Comparison of ENCODE assay signal across 19 cellular contexts in genomic region chr12:31331242-31331641, GRCh38. TPM values are rescaled to one million over a fixed set of nuclear protein-coding genes. Genes with fewer than 3 reads are reported as not detected.
DNase-seq lines count a peak whose midpoint lies in the region; ATAC-seq and TF ChIP-seq lines count a peak whose summit lies in the region.
"Had no signal": no experiment of that assay in that cellular context is flagged by ENCODE, and none has a peak within 500 bp of the region (broad histone marks: within the 10 kb centered on the region; RNA-seq: fewer than 3 reads in every experiment).

No MANE protein-coding gene starts in this region.

- H4K20me1 ChIP-seq in DOHH2 (ENCODE audit: control insufficient read depth, insufficient read depth, low read depth, low read length) (peaks cover 3% of the 10 kb centered on the region; the same call in 1 of the 2 replicates), OCI-LY3 (ENCODE audit: insufficient read depth, low read length) (no peaks in the 10 kb centered on the region)

- DNase-seq in naive B cell (no peak), tibial nerve (ENCODE audit: low spot score in 2 of 2) (no peak)
- DNase-seq in activated CD8-positive, alpha-beta memory T cell treated with anti-CD3 and anti-CD28 coated beads, Interleukin-2, amount 50 U/mL, for 4 hours, result no peak
- DNase-seq in activated CD4-positive, CD25-positive, alpha-beta regulatory T cell treated with anti-CD3 and anti-CD28 coated beads, Interleukin-2, amount 50 U/mL, for 72 hours, result no peak
- DNase-seq: C1 segment of cervical spinal cord, DMS 273 treated with DMSO at 0.1 percent for 48 hours, GDM1, HFFc6, KBM-7, NCI-H1694 treated with DMSO at 0.1 percent for 48 hours, NCI-H748 treated with DMSO at 0.1 percent for 48 hours, RPMI8226, SIG-M5 had no signal

- peaks cover 0 to 4% (median 0%) of the 10 kb centered on the region in 7 donors for H3K9me3 Mint-ChIP-seq in naive B cell
- H3K9me3 Mint-ChIP-seq: HFFc6; T-helper 1 cell treated with Interleukin-12 subunit alpha and Interleukin-12 subunit beta and Interleukin-4 antibody, amounts not matched to agents 30 μg/mL and 1 μg/mL, for 36 hours had no signal

- H2AFZ ChIP-seq in OCI-LY3 (ENCODE audit: low read depth, low read length), result no peak overlapping the region

- no peak for TF ChIP-seq POLR2A in tibial nerve (IDR thresholded peaks at IDR 0.05)

- TF ChIP-seq CTCF in DOHH2 (IDR thresholded peaks at IDR 0.05; ENCODE audit: low read depth, low read length, poor library complexity, severe bottlenecking) (no peak), OCI-LY3 (IDR thresholded peaks at IDR 0.05; ENCODE audit: low read depth, low read length) (no peak), tibial nerve (IDR thresholded peaks at IDR 0.05) (no peak)

- H3F3A ChIP-seq in DOHH2 (ENCODE audit: control insufficient read depth, insufficient read depth), result peaks cover 4% of the 10 kb centered on the region

- WGBS in tibial nerve, 2 donors, result 68 to 76% methylated on average over 4 of the region's 4 CpGs

- H3K36me3 ChIP-seq in DOHH2 (ENCODE audit: control insufficient read depth, low read length) (no peaks in the 10 kb centered on the region), OCI-LY3 (replicated peaks; ENCODE audit: low read depth, low read length) (no peaks in the 10 kb centered on the region), tibial nerve (no peaks in the 10 kb centered on the region)

- peaks cover 30% of the 10 kb centered on the region for H3K4me1 ChIP-seq in DOHH2 (ENCODE audit: control insufficient read depth, low read length)
- H3K4me1 ChIP-seq in OCI-LY3 (ENCODE audit: low read length), result peaks cover 10% of the 10 kb centered on the region
- H3K4me1 ChIP-seq in tibial nerve, result no peaks in the 10 kb centered on the region

- peak overlapping the region in 2 of 8 donors; percentile 15 to 53 for H3K4me3 Mint-ChIP-seq in naive B cell
- H3K4me3 Mint-ChIP-seq: HFFc6; T-helper 1 cell treated with Interleukin-12 subunit alpha and Interleukin-12 subunit beta and Interleukin-4 antibody, amounts not matched to agents 30 μg/mL and 1 μg/mL, for 36 hours had no signal

- H3K27me3 ChIP-seq in DOHH2 (ENCODE audit: control insufficient read depth, low read length) (no peaks in the 10 kb centered on the region), OCI-LY3 (ENCODE audit: low read depth, low read length) (peaks cover 7% of the 10 kb centered on the region), tibial nerve (no peaks in the 10 kb centered on the region)

- no peaks in the 10 kb centered on the region for H3K27me3 Mint-ChIP-seq in naive B cell

- H3K27ac ChIP-seq in DOHH2 (ENCODE audit: low read depth, low read length), result peak overlapping the region; percentile 22
- no peak overlapping the region for H3K27ac ChIP-seq in OCI-LY3 (ENCODE audit: low read length)
- H3K27ac ChIP-seq in tibial nerve, result no peak overlapping the region

- H3K36me3 Mint-ChIP-seq in naive B cell, result peaks cover 0 to 4% of the 10 kb centered on the region in 2 donors

- TF ChIP-seq EP300 in tibial nerve (IDR thresholded peaks at IDR 0.05), result no peak

- ATAC-seq in HG02678 (IDR thresholded peaks at IDR 0.05; ENCODE audit: unreplicated experiment) (peak; percentile 46), naive B cell (ENCODE audit: low read depth in 2 of 2) (peak; percentile 62 to 74), GM18870 (IDR thresholded peaks at IDR 0.05; ENCODE audit: unreplicated experiment) (no peak)
- ATAC-seq: SK-N-SH treated with all-trans-retinoic acid at 6 μM for 48 hours had no signal

- H3K4me2 ChIP-seq in DOHH2 (ENCODE audit: low read length), result peak overlapping the region; percentile 63
- H3K4me2 ChIP-seq in OCI-LY3 (ENCODE audit: low read length), result peak overlapping the region; percentile 18; the same call in 1 of the 2 replicates

- peak overlapping the region; percentile 28; the same call in 1 of the 2 replicates for H3K4me3 ChIP-seq in DOHH2 (ENCODE audit: low read length)
- no peak overlapping the region for H3K4me3 ChIP-seq in OCI-LY3 (ENCODE audit: low read length)
- H3K4me3 ChIP-seq in tibial nerve, result no peak overlapping the region

- H3K4me1 Mint-ChIP-seq in naive B cell, result peaks cover 9 to 24% (median 14%) of the 10 kb centered on the region in 3 donors

- H3K9ac ChIP-seq in OCI-LY3 (ENCODE audit: low read length), result no peak overlapping the region

- H3K9me2 ChIP-seq in DOHH2 (replicated peaks; ENCODE audit: control insufficient read depth, low read length), result no peaks in the 10 kb centered on the region

- 0 out of 2 replicates have a peak, but pooled peaks cover 2% of the 10 kb centered on the region for H3K79me2 ChIP-seq in DOHH2 (ENCODE audit: control insufficient read depth, low read length)
- H3K79me2 ChIP-seq in OCI-LY3 (ENCODE audit: low read length), result peaks cover 6% of the 10 kb centered on the region

- no peaks in the 10 kb centered on the region for H3K9me3 ChIP-seq in DOHH2 (ENCODE audit: control insufficient read depth, insufficient read depth, low read length)
- no peaks in the 10 kb centered on the region for H3K9me3 ChIP-seq in OCI-LY3 (ENCODE audit: insufficient read depth, low read length)
- H3K9me3 ChIP-seq in tibial nerve, result no peaks in the 10 kb centered on the region

- H3K27ac Mint-ChIP-seq in naive B cell, result peak overlapping the region in 1 of 6 donors; percentile 54
- H3K27ac Mint-ChIP-seq: HFFc6; T-helper 1 cell treated with Interleukin-12 subunit alpha and Interleukin-12 subunit beta and Interleukin-4 antibody, amounts not matched to agents 30 μg/mL and 1 μg/mL, for 36 hours had no signal

RNA-seq across cellular contexts. Expression of gene SINHCAF, which starts 5.3 kb away (rescaled TPM):
- polyA plus RNA-seq in naive B cell (ENCODE audit: low read depth in 6 of 6), result 10 to 100 TPM; 65.6 to 89.8 (median 83.6) TPM
- 10 to 100 TPM in 2 of 4 donors, 1 to 10 TPM in 2; 7.5 to 18.6 (median 10.5) TPM for total RNA-seq in tibial nerve
